Comparison of ENCODE assay signal across 10 cellular contexts in genomic region chr2:238230699-238231098, GRCh38. TPM values are rescaled to one million over a fixed set of nuclear protein-coding genes. Genes with fewer than 3 reads are reported as not detected.
DNase-seq lines count a peak whose midpoint lies in the region; ATAC-seq and TF ChIP-seq lines count a peak whose summit lies in the region.
"Had no signal": no experiment of that assay in that cellular context is flagged by ENCODE, and none has a peak within 500 bp of the region (broad histone marks: within the 10 kb centered on the region; RNA-seq: fewer than 3 reads in every experiment).

No MANE protein-coding gene starts in this region.

- no peaks in the 10 kb centered on the region for H3K79me2 ChIP-seq in H9 (ENCODE audit: insufficient read depth, low read length)

- peaks cover 5% of the 10 kb centered on the region for H3K36me3 ChIP-seq in iPS-15b (ENCODE audit: control insufficient read depth, insufficient read depth, low read length)
- no peaks in the 10 kb centered on the region for H3K36me3 ChIP-seq in skeletal muscle tissue (ENCODE audit: control insufficient read depth in 3 of 3, insufficient read depth in 3 of 3, low read length in 3 of 3)

- H2BK20ac ChIP-seq in H9 (ENCODE audit: low read depth, low read length, poor library complexity, severe bottlenecking): no peak overlapping the region

- H3K9me3 Mint-ChIP-seq in H9: no peaks in the 10 kb centered on the region; a peak in 2 of 5 replicates
- H3K9me3 Mint-ChIP-seq in activated CD8-positive, alpha-beta T cell treated with anti-CD3 and anti-CD28 coated beads for 36 hours: no peaks in the 10 kb centered on the region

- H3K27ac Mint-ChIP-seq in H9: no peak overlapping the region
- H3K27ac Mint-ChIP-seq in activated CD8-positive, alpha-beta T cell treated with anti-CD3 and anti-CD28 coated beads for 36 hours: no peak overlapping the region

- no peak overlapping the region for H2AK5ac ChIP-seq in H9 (ENCODE audit: insufficient read length, low read length)

- no peak overlapping the region for H4K5ac ChIP-seq in H9 (ENCODE audit: insufficient read length, low read depth, low read length)

- ATAC-seq in activated CD8-positive, alpha-beta T cell treated with anti-CD3 and anti-CD28 coated beads for 36 hours: no peak
- ATAC-seq: HCT116 had no signal

- no peak overlapping the region for H3K4ac ChIP-seq in H9 (ENCODE audit: low read depth, low read length)

- peaks cover 0 to 2% (median 0%) of the 10 kb centered on the region in 3 experiments; a peak in 2 of 7 replicates for H3K36me3 Mint-ChIP-seq in H9 (ENCODE audit: insufficient read depth in 1 of 3, low read depth in 3 of 3)
- H3K36me3 Mint-ChIP-seq in activated CD8-positive, alpha-beta T cell treated with anti-CD3 and anti-CD28 coated beads for 36 hours (ENCODE audit: low read depth): peaks cover 2% of the 10 kb centered on the region

- H2BK5ac ChIP-seq in H9 (ENCODE audit: insufficient read length, low read length): no peak overlapping the region

- POLR2A ChIA-PET in activated CD8-positive, alpha-beta T cell treated with anti-CD3 and anti-CD28 coated beads for 36 hours (lab: Charles Lee): no interaction called here

- peaks cover 12 to 14% of the 10 kb centered on the region in 2 experiments for H3K4me1 Mint-ChIP-seq in H9
- H3K4me1 Mint-ChIP-seq in activated CD8-positive, alpha-beta T cell treated with anti-CD3 and anti-CD28 coated beads for 36 hours (ENCODE audit: low read depth): peaks cover 9% of the 10 kb centered on the region

- H4K91ac ChIP-seq in H9 (ENCODE audit: insufficient read length, low read depth, low read length): no peak overlapping the region

- H3K4me2 ChIP-seq in H9 (ENCODE audit: insufficient read depth, insufficient read length, low read length): peak overlapping the region; percentile 68

- WGBS in H9 (ENCODE audit: extremely low coverage, insufficient read length, low lambda C conversion rate): no CpG with 5 or more reads among the region's 5 CpGs

- H3K27me3 Mint-ChIP-seq in H9 (ENCODE audit: low read depth): peaks cover 73% of the 10 kb centered on the region
- peaks cover 15% of the 10 kb centered on the region for H3K27me3 Mint-ChIP-seq in activated CD8-positive, alpha-beta T cell treated with anti-CD3 and anti-CD28 coated beads for 36 hours

- no peak overlapping the region for H3K56ac ChIP-seq in H9 (ENCODE audit: insufficient read length, low read depth, low read length)

- intact Hi-C loops in activated CD8-positive, alpha-beta T cell treated with anti-CD3 and anti-CD28 coated beads for 36 hours (cut with micrococcal nuclease): no loop called here

- no peak overlapping the region for H3K18ac ChIP-seq in H9 (ENCODE audit: insufficient read length, low read depth, low read length)

- H3K27me3 ChIP-seq in H9 (ENCODE audit: insufficient read depth, low read length): peaks cover 11% of the 10 kb centered on the region; the same call in 1 of the 2 replicates
- H3K27me3 ChIP-seq in iPS-15b (ENCODE audit: control insufficient read depth, insufficient read depth, low read length): peaks cover 33% of the 10 kb centered on the region
- H3K27me3 ChIP-seq in skeletal muscle tissue (ENCODE audit: control insufficient read depth in 3 of 3, insufficient read depth in 3 of 3, low read length in 3 of 3): no peaks in the 10 kb centered on the region

- H3K9ac ChIP-seq in H9 (ENCODE audit: extremely low read depth, insufficient read length, low read length) (no peak overlapping the region), iPS-15b (ENCODE audit: low read depth, low read length) (no peak overlapping the region), skeletal muscle tissue (ENCODE audit: low read depth in 1 of 3, low read length in 3 of 3) (peak overlapping the region in 1 of 3 donors; percentile 71)

- no peak overlapping the region for H4K8ac ChIP-seq in H9 (replicated peaks; ENCODE audit: insufficient read length, low read depth, low read length)

- no peak overlapping the region for H3K27ac ChIP-seq in H9 (ENCODE audit: insufficient read length, low read depth, low read length)
- H3K27ac ChIP-seq in skeletal muscle tissue (ENCODE audit: low read depth, low read length): no peak overlapping the region

- no peak overlapping the region for H2BK12ac ChIP-seq in H9 (ENCODE audit: insufficient read length, low read depth, low read length)

- no peak overlapping the region for H2BK15ac ChIP-seq in H9 (ENCODE audit: low read depth, low read length)

- H3K9me3 ChIP-seq in H9 (ENCODE audit: control insufficient read depth, low read depth, low read length): no peaks in the 10 kb centered on the region
- no peaks in the 10 kb centered on the region for H3K9me3 ChIP-seq in iPS-15b (ENCODE audit: control insufficient read depth, insufficient read depth, low read length)
- no peaks in the 10 kb centered on the region for H3K9me3 ChIP-seq in skeletal muscle tissue (ENCODE audit: control insufficient read depth in 3 of 3, low read length in 3 of 3)

- H3T11ph ChIP-seq in H9 (ENCODE audit: low read length): no peak overlapping the region

- DNase-seq in H9: no peak
- DNase-seq in activated CD8-positive, alpha-beta T cell treated with anti-CD3 and anti-CD28 coated beads for 36 hours: no peak
- DNase-seq in retina: no peak
- no peak for DNase-seq in NCI-H2196 (lab: John Stamatoyannopoulos, UW; ENCODE audit: unreplicated experiment)
- DNase-seq in NCI-H2029 (lab: John Stamatoyannopoulos, UW): no peak
- DNase-seq in DMS79 treated with DMSO at 0.1 percent for 48 hours (lab: John Stamatoyannopoulos, UW): no peak
- DNase-seq: NCI-H1092 treated with DMSO at 0.1 percent for 48 hours had no signal

- H3K4me3 ChIP-seq in iPS-15b (ENCODE audit: low read depth, low read length): peak overlapping the region; percentile 75
- peak overlapping the region in 2 of 3 donors; percentile 68 to 70 for H3K4me3 ChIP-seq in skeletal muscle tissue (ENCODE audit: low read length in 3 of 3)

- H3K4me1 ChIP-seq in H9 (ENCODE audit: insufficient read depth, low read length) (peaks cover 3% of the 10 kb centered on the region; the same call in 1 of the 2 replicates), iPS-15b (ENCODE audit: control insufficient read depth, insufficient read depth, low read length) (no peaks in the 10 kb centered on the region), skeletal muscle tissue (ENCODE audit: control insufficient read depth in 3 of 3, insufficient read depth in 3 of 3, low read length in 3 of 3) (peaks cover 12 to 16% (median 12%) of the 10 kb centered on the region in 3 donors)

- peak overlapping the region; percentile 76 to 85 for H3K4me3 Mint-ChIP-seq in H9
- H3K4me3 Mint-ChIP-seq in activated CD8-positive, alpha-beta T cell treated with anti-CD3 and anti-CD28 coated beads for 36 hours: peak overlapping the region; percentile 75

- H3K23me2 ChIP-seq in H9 (ENCODE audit: insufficient read length, low read depth, low read length, poor library complexity, severe bottlenecking): peaks cover 12% of the 10 kb centered on the region

- H2AFZ ChIP-seq in H9 (ENCODE audit: low read length): no peak overlapping the region

- CTCF ChIA-PET in activated CD8-positive, alpha-beta T cell treated with anti-CD3 and anti-CD28 coated beads for 36 hours (lab: Charles Lee): interaction anchor here (1.3 kb wide), 2 partner anchors 25 to 29 kb away, joined by 3 to 4 read pairs; no protein-coding TSS in a partner anchor

- no peak overlapping the region for H3K23ac ChIP-seq in H9 (ENCODE audit: insufficient read length, low read depth, low read length)

- H3K14ac ChIP-seq in H9 (ENCODE audit: insufficient read depth, low read length): no peak overlapping the region

- H4K20me1 ChIP-seq in H9 (ENCODE audit: control insufficient read depth, insufficient read depth, insufficient read length): no peaks in the 10 kb centered on the region

- H3K79me1 ChIP-seq in H9 (ENCODE audit: insufficient read depth, low read depth, low read length, poor library complexity, severe bottlenecking): no peaks in the 10 kb centered on the region

- no peak overlapping the region for H2BK120ac ChIP-seq in H9 (ENCODE audit: low read depth, low read length, poor library complexity, severe bottlenecking)

- no peak for TF ChIP-seq CTCF in H9 (conservative IDR thresholded peaks at IDR 0.05)
- no peak for TF ChIP-seq CTCF in activated CD8-positive, alpha-beta T cell treated with anti-CD3 and anti-CD28 coated beads for 36 hours (IDR thresholded peaks at IDR 0.05)

RNA-seq across cellular contexts. Expression of gene HES6, which starts 9.1 kb away (rescaled TPM):
- total RNA-seq in H9 (2021): 27.1 and 27.7 TPM in 2 replicates
- 1 to 10 TPM; 5.2 to 5.6 TPM for total RNA-seq in activated CD8-positive, alpha-beta T cell treated with anti-CD3 and anti-CD28 coated beads for 36 hours
- total RNA-seq in skeletal muscle tissue: 7.8 TPM

RNA-seq across cellular contexts. Expression of gene ILKAP, which starts 27.2 kb away (rescaled TPM):
- total RNA-seq in H9 (2021) (40.3 and 41.5 TPM in 2 replicates), skeletal muscle tissue (33.4 TPM)
- 10 to 100 TPM; 42.1 to 43.3 TPM for total RNA-seq in activated CD8-positive, alpha-beta T cell treated with anti-CD3 and anti-CD28 coated beads for 36 hours

RNA-seq across cellular contexts. Expression of gene PER2, which starts 57.7 kb away (rescaled TPM):
- total RNA-seq in H9 (2021): 12.1 and 12.9 TPM in 2 replicates
- 10 to 100 TPM; 17.4 to 17.6 TPM for total RNA-seq in activated CD8-positive, alpha-beta T cell treated with anti-CD3 and anti-CD28 coated beads for 36 hours
- 8.4 TPM for total RNA-seq in skeletal muscle tissue
